Comparison of ENCODE assay signal across 8 cellular contexts in the genomic region with DNA sequence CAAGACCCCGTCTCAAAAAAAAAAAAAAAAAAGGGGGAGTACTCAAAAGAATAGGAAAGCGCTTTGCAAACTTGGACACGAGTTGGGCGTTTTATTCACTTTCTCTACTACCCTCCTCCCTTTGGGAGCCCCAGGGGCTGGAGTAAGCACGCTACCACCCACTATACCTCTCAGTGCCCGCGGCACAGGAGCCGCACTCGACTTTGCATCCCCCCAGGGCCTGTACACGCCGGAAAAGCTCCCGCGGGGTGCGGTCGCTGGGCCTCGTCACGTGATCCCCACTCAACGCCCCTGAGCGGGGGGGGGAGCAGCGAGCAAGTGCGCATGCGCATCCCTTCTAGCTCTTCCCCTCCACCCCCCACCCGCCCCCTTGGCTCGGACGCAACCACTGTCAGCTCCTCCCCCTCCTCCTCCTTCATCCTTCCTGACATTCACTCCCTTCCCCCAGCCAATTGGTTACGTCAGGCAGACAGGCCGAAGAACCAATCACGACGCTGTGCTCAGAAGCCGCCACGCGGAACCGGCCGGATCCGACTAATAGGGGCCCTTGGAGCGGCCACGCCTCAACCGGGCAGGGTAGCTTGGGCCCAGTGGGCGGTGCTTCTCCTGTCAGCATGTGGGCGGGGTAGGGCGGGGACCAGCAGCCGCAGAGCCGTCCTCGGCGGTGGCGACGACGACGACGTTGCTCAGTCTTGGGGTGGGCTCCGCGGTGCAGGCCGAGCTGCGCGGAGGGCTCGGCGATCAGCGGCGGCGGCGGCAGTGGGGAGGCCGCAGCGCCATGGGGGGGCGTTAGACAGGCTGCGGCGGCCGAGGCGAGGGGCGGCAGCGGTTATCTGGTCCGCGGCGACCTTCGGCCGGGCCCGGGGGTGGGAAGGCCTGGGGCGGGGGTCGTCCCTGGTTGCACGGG. TPM values are rescaled to one million over a fixed set of nuclear protein-coding genes. Genes with fewer than 3 reads are reported as not detected.
DNase-seq lines count a peak whose midpoint lies in the region; ATAC-seq and TF ChIP-seq lines count a peak whose summit lies in the region.

Gene HAPSTR1 (plus strand): TSS at position 685 of the 907 bp plus-strand sequence. CDS start 401 bp downstream, outside the sequence.

- H3K4me3 Mint-ChIP-seq in activated naive CD4-positive, alpha-beta T cell treated with anti-CD3 and anti-CD28 coated beads, Interleukin-2, amount 50 U/mL, for 24 hours, result peak within 1 kb of the TSS; percentile 99

- no peaks in the 10 kb centered on the region for H3K27me3 ChIP-seq in SK-N-SH (ENCODE audit: insufficient read depth)

- 0 out of 4 replicates have a peak, but pooled peaks of 1 of the 2 experiments have one; percentile 13 for TF ChIP-seq EP300 in SK-N-SH (IDR thresholded peaks at IDR 0.05; ENCODE audit: borderline replicate concordance in 1 of 2, low read depth in 1 of 2, low read length in 1 of 2)

- no peaks in the 10 kb centered on the region for H3F3A ChIP-seq in SK-N-SH (replicated peaks; ENCODE audit: insufficient read depth)

- peaks cover 9 to 21% of the 10 kb centered on the region in 2 experiments; a peak in 2 of 4 replicates for H3K4me1 ChIP-seq in SK-N-SH (ENCODE audit: control insufficient read depth in 1 of 2, insufficient read depth in 2 of 2, low read depth in 1 of 2, low read length in 1 of 2)

- CTCF ChIA-PET in SK-N-SH (lab: Yijun Ruan, JAX), result interaction anchor here (0.6 to 1.8 kb wide), 9 partner anchors 10 to 456 kb away, joined by 3 to 6 read pairs (median 3); no protein-coding TSS in a partner anchor

- H3K4me3 ChIP-seq in SK-N-SH (ENCODE audit: low read depth in 2 of 2, low read length in 1 of 2), result peak within 1 kb of the TSS; percentile 93 to 98

- H3K9me2 ChIP-seq in SK-N-SH, result no peaks in the 10 kb centered on the region

- no peaks in the 10 kb centered on the region for H3K27me3 Mint-ChIP-seq in activated naive CD4-positive, alpha-beta T cell treated with anti-CD3 and anti-CD28 coated beads, Interleukin-2, amount 50 U/mL, for 24 hours

- H3K9ac ChIP-seq in SK-N-SH, result peak within 1 kb of the TSS; percentile 93

- H3K36me3 ChIP-seq in SK-N-SH (replicated peaks in 1 of 2; ENCODE audit: control insufficient read depth in 1 of 2, insufficient read depth in 2 of 2, low read length in 1 of 2), result peaks cover 24 to 33% of the 10 kb centered on the region in 2 experiments

- peaks cover 18% of the 10 kb centered on the region for H3K36me3 Mint-ChIP-seq in activated naive CD4-positive, alpha-beta T cell treated with anti-CD3 and anti-CD28 coated beads, Interleukin-2, amount 50 U/mL, for 24 hours

- ATAC-seq in HG02571 (IDR thresholded peaks at IDR 0.05; ENCODE audit: unreplicated experiment), result peak; percentile 90

- H4K20me1 ChIP-seq in SK-N-SH (ENCODE audit: insufficient read depth), result peaks cover 37% of the 10 kb centered on the region

- peak within 1 kb of the TSS; percentile 86 for H3K4me2 ChIP-seq in SK-N-SH

- POLR2A ChIA-PET in SK-N-SH (lab: Yijun Ruan, JAX), result interaction anchor here (0.5 to 2.2 kb wide), 5 partner anchors 10 to 223 kb away, joined by 3 to 9 read pairs (median 4); partner anchors contain the start of gene CARHSP1

- TF ChIP-seq RAD21 in SK-N-SH (IDR thresholded peaks at IDR 0.05; ENCODE audit: low read length), result no peak

- DNase-seq in GM04504 (ENCODE audit: low read depth), result peak; percentile 100
- DNase-seq in NCI-H1048 (lab: John Stamatoyannopoulos, UW), result peak; percentile 88
- peak; percentile 99 for DNase-seq in SK-N-SH
- DNase-seq in globus pallidus (ENCODE audit: low spot score), result peak; percentile 100
- DNase-seq in occipital lobe (lab: John Stamatoyannopoulos, UW), result peak; percentile 100

- peaks cover 47% of the 10 kb centered on the region for H3K79me2 ChIP-seq in SK-N-SH (ENCODE audit: insufficient read depth)

- H3K27ac Mint-ChIP-seq in activated naive CD4-positive, alpha-beta T cell treated with anti-CD3 and anti-CD28 coated beads, Interleukin-2, amount 50 U/mL, for 24 hours, result peak within 1 kb of the TSS; percentile 98

- 1% methylated on average over 66 of the region's 79 CpGs for whole genome bisulfite sequencing in SK-N-SH (ENCODE audit: low lambda C conversion rate)

- no peaks in the 10 kb centered on the region for H3K9me3 ChIP-seq in SK-N-SH

- H3K27ac ChIP-seq in SK-N-SH (ENCODE audit: low read depth in 2 of 2, low read length in 1 of 2) (peak within 1 kb of the TSS; percentile 82 to 90), temporal lobe (ENCODE audit: low read depth, low read length) (peak within 1 kb of the TSS; percentile 86)

- H2AFZ ChIP-seq in SK-N-SH (ENCODE audit: low read depth), result peak within 1 kb of the TSS; percentile 79

- H3K4me1 Mint-ChIP-seq in activated naive CD4-positive, alpha-beta T cell treated with anti-CD3 and anti-CD28 coated beads, Interleukin-2, amount 50 U/mL, for 24 hours, result peaks cover 32% of the 10 kb centered on the region

- no peak for TF ChIP-seq CTCF in SK-N-SH (IDR thresholded peaks at IDR 0.05)

- no peaks in the 10 kb centered on the region for H3K9me3 Mint-ChIP-seq in activated naive CD4-positive, alpha-beta T cell treated with anti-CD3 and anti-CD28 coated beads, Interleukin-2, amount 50 U/mL, for 24 hours

TF ChIP-seq in SK-N-SH, 30 proteins besides CTCF, POLR2A, EP300 and RAD21 (continues in another document):
- TF ChIP-seq SMC3 (IDR thresholded peaks at IDR 0.05; ENCODE audit: low read depth, low read length), result no peak
- peak; percentile 97 for TF ChIP-seq CHD2 (IDR thresholded peaks at IDR 0.05; ENCODE audit: low read length, partially characterized antibody)
- 0 out of 2 replicates have a peak, but pooled peaks have one; percentile 34 for TF ChIP-seq FOXJ3 (CRISPR knock-in tag; IDR thresholded peaks at IDR 0.05)
- no peak for TF ChIP-seq TEAD4 (IDR thresholded peaks at IDR 0.05; ENCODE audit: borderline replicate concordance, insufficient read depth)
- TF ChIP-seq YY1 (IDR thresholded peaks at IDR 0.05; ENCODE audit: low read depth), result no peak
- TF ChIP-seq, protein P1, sequence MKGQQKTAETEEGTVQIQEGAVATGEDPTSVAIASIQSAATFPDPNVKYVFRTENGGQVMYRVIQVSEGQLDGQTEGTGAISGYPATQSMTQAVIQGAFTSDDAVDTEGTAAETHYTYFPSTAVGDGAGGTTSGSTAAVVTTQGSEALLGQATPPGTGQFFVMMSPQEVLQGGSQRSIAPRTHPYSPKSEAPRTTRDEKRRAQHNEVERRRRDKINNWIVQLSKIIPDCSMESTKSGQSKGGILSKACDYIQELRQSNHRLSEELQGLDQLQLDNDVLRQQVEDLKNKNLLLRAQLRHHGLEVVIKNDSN (IDR thresholded peaks at IDR 0.05; ENCODE audit: borderline replicate concordance, low read depth), result peak; percentile 92
- no peak for TF ChIP-seq FOSL2 (IDR thresholded peaks at IDR 0.05; ENCODE audit: borderline replicate concordance, low read depth)
- 0 out of 2 replicates have a peak, but pooled peaks have one; percentile 40 for TF ChIP-seq GABPA (IDR thresholded peaks at IDR 0.05; ENCODE audit: low read depth)
- TF ChIP-seq MEF2A (IDR thresholded peaks at IDR 0.05; ENCODE audit: borderline replicate concordance, low read depth), result no peak
- peak; percentile 97 for TF ChIP-seq POLR2AphosphoS5 (IDR thresholded peaks at IDR 0.05; ENCODE audit: low read depth, low read length)
- no peak for TF ChIP-seq FOXM1 (IDR thresholded peaks at IDR 0.05; ENCODE audit: low read depth)
- TF ChIP-seq IRF3 (IDR thresholded peaks at IDR 0.05; ENCODE audit: low read depth, low read length), result peak; percentile 84
- no peak; the same call in 1 of the 2 replicates for TF ChIP-seq SIN3A (IDR thresholded peaks at IDR 0.05; ENCODE audit: borderline replicate concordance, low read depth, low read length)
- TF ChIP-seq ZBTB33 (IDR thresholded peaks at IDR 0.05; ENCODE audit: borderline replicate concordance, low read depth), result no peak
- peak; percentile 81 for TF ChIP-seq ELF1 (IDR thresholded peaks at IDR 0.05)
- TF ChIP-seq, protein P2, sequence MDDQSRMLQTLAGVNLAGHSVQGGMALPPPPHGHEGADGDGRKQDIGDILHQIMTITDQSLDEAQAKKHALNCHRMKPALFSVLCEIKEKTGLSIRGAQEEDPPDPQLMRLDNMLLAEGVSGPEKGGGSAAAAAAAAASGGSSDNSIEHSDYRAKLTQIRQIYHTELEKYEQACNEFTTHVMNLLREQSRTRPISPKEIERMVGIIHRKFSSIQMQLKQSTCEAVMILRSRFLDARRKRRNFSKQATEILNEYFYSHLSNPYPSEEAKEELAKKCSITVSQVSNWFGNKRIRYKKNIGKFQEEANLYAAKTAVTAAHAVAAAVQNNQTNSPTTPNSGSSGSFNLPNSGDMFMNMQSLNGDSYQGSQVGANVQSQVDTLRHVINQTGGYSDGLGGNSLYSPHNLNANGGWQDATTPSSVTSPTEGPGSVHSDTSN (IDR thresholded peaks at IDR 0.05), result peak; percentile 99

RNA-seq across cellular contexts. Expression of gene HAPSTR1, which starts in this region (rescaled TPM):
- polyA plus RNA-seq in SK-N-SH (2012; rRNA removed), result 7.0 and 8.6 TPM in 2 replicates
- 9.4 and 11.4 TPM in 2 replicates for polyA plus RNA-seq in SK-N-SH (2012; cell fraction: cytosol; rRNA removed)
- polyA plus RNA-seq in SK-N-SH (2012; cell fraction: nucleus; rRNA removed), result 10.2 and 13.8 TPM in 2 replicates
- total RNA-seq in occipital lobe (153 TPM), temporal lobe (91.7 TPM)

Comparison
In these comparisons a context has a peak if more than half of its experiments do, and no peak if none do; other contexts are left out.
1. Peak in every context shown above with its lines: DNase-seq, ATAC-seq, H3K4me3 ChIP-seq and H3K27ac ChIP-seq.